24 cellular contexts compared by ENCODE assay signal in the genomic region with DNA sequence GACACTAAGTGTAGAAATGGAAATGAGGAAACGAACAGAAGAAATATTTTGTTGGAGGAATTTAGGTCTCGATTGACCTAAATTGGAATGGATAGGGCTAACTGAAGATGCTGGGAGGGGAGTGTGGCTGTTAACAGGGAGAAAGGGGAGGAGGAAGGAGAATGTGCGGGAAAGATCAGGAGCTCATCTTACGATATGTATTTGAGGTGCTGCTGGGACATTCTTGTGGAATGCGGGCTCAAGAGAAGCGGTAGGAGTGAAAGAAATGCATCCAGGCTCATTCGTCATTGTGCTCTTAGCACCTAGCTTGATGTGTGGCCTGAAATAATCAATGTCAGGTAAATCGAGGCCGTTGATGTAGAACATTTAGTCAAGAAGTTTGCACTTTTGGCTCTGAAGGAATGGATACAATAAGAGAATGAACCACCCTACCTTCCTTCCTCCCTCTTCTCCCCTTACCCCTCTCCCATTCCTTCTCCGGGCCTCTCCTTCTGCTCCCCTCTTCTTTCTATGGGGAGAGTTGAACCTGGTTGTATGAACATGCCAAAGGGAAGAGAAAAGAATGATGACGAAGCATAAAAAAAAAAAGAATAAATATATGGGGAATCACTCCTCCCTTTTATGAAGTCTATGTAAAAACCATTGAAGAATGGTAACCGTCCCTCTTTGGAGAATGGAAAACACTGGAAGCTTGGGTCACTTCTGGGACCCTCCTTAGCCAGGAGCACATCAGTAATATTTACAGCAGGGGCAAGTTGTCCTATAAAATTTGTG.
"Had no signal": no experiment of that assay in that cellular context is flagged by ENCODE, and none has a peak within 500 bp of the region (broad histone marks: within the 10 kb centered on the region; RNA-seq: fewer than 3 reads in every experiment).

No MANE protein-coding gene starts in this region.

- H3K4me3 Mint-ChIP-seq: activated CD4-positive, alpha-beta memory T cell treated with anti-CD3 and anti-CD28 coated beads for 36 hours; activated naive CD4-positive, alpha-beta T cell treated with anti-CD3 and anti-CD28 coated beads, Interleukin-2, amount 10 ng/mL, durations not matched to agents 7 days and 5 days; activated naive CD8-positive, alpha-beta T cell treated with anti-CD3 and anti-CD28 coated beads, Interleukin-2, amount 50 U/mL, for 24 hours; activated T-cell treated with anti-CD3 and anti-CD28 coated beads, Interleukin-2, amount 50 U/mL, for 72 hours; T-helper 17 cell had no signal

- H3K9me3 ChIP-seq: body of pancreas, mucosa of descending colon, prostate gland, right atrium auricular region, thoracic aorta, upper lobe of right lung had no signal

- H3K4me3 ChIP-seq: body of pancreas, cardiac muscle cell, hepatocyte, mucosa of descending colon, prostate gland, right atrium auricular region, thoracic aorta, upper lobe of right lung had no signal

- H2AFZ ChIP-seq: hepatocyte had no signal

- H3K36me3 ChIP-seq: cardiac muscle cell, prostate gland, right atrium auricular region, thoracic aorta, upper lobe of right lung had no signal

- H3K36me3 Mint-ChIP-seq: activated CD4-positive, alpha-beta memory T cell treated with anti-CD3 and anti-CD28 coated beads for 36 hours; activated naive CD4-positive, alpha-beta T cell treated with anti-CD3 and anti-CD28 coated beads, Interleukin-2, amount 10 ng/mL, durations not matched to agents 7 days and 5 days had no signal

- H3K27me3 ChIP-seq: body of pancreas, cardiac muscle cell, foreskin keratinocyte, hepatocyte, right atrium auricular region, upper lobe of right lung had no signal

- H3K27ac Mint-ChIP-seq: activated CD4-positive, alpha-beta memory T cell treated with anti-CD3 and anti-CD28 coated beads for 36 hours; activated naive CD4-positive, alpha-beta T cell treated with anti-CD3 and anti-CD28 coated beads, Interleukin-2, amount 10 ng/mL, durations not matched to agents 7 days and 5 days; activated naive CD8-positive, alpha-beta T cell treated with anti-CD3 and anti-CD28 coated beads, Interleukin-2, amount 50 U/mL, for 24 hours; activated T-cell treated with anti-CD3 and anti-CD28 coated beads, Interleukin-2, amount 50 U/mL, for 72 hours; T-helper 17 cell had no signal

- H3K4me1 Mint-ChIP-seq: activated naive CD4-positive, alpha-beta T cell treated with anti-CD3 and anti-CD28 coated beads, Interleukin-2, amount 10 ng/mL, durations not matched to agents 7 days and 5 days; activated naive CD8-positive, alpha-beta T cell treated with anti-CD3 and anti-CD28 coated beads, Interleukin-2, amount 50 U/mL, for 24 hours had no signal

- H3K4me1 ChIP-seq: prostate gland had no signal

- H3K79me2 ChIP-seq: hepatocyte had no signal

- DNase-seq: activated CD4-positive, alpha-beta memory T cell treated with anti-CD3 and anti-CD28 coated beads for 36 hours; activated CD4-positive, alpha-beta T cell treated with anti-CD3 and anti-CD28 coated beads for 48 hours; activated effector memory CD4-positive, alpha-beta T cell treated with Interleukin-2 at 50 U/mL for 16 hours; activated naive CD4-positive, alpha-beta T cell treated with anti-CD3 and anti-CD28 coated beads, Interleukin-2, amount 10 ng/mL, durations not matched to agents 7 days and 5 days; activated naive CD8-positive, alpha-beta T cell treated with anti-CD3 and anti-CD28 coated beads, Interleukin-2, amount 50 U/mL, for 24 hours; activated T-cell treated with anti-CD3 and anti-CD28 coated beads, Interleukin-2, amount 50 U/mL, for 72 hours; body of pancreas; dermis blood vessel endothelial cell; effector CD8-positive, alpha-beta T cell; foreskin keratinocyte; glutamatergic neuron; islet precursor cell; left cardiac atrium; mucosa of descending colon; occipital lobe; stimulated activated CD4-positive, alpha-beta T cell treated with anti-CD3 and anti-CD28 coated beads, Interleukin-4, amount 100 ng/mL, for 24 hours; stimulated activated naive CD4-positive, alpha-beta T cell treated with Interleukin-2 at 50 U/mL for 16 hours; T-helper 17 cell; upper lobe of right lung had no signal

- H3K4me2 ChIP-seq: hepatocyte had no signal

- ATAC-seq: activated naive CD8-positive, alpha-beta T cell treated with anti-CD3 and anti-CD28 coated beads, Interleukin-2, amount 50 U/mL, for 24 hours; activated T-cell treated with anti-CD3 and anti-CD28 coated beads, Interleukin-2, amount 50 U/mL, for 72 hours; body of pancreas; mucosa of descending colon; T-helper 17 cell; upper lobe of right lung had no signal

- H3K9me3 Mint-ChIP-seq: activated CD4-positive, alpha-beta memory T cell treated with anti-CD3 and anti-CD28 coated beads for 36 hours; activated naive CD4-positive, alpha-beta T cell treated with anti-CD3 and anti-CD28 coated beads, Interleukin-2, amount 10 ng/mL, durations not matched to agents 7 days and 5 days; activated naive CD8-positive, alpha-beta T cell treated with anti-CD3 and anti-CD28 coated beads, Interleukin-2, amount 50 U/mL, for 24 hours; activated T-cell treated with anti-CD3 and anti-CD28 coated beads, Interleukin-2, amount 50 U/mL, for 72 hours had no signal

- H3K27ac ChIP-seq: body of pancreas, cardiac muscle cell, foreskin keratinocyte, hepatocyte, prostate gland, right atrium auricular region, thoracic aorta, upper lobe of right lung had no signal
